ENCODE assay signal across 14 cellular contexts in genomic region chr13:39967199-39967959, GRCh38.
DNase-seq lines count a peak whose midpoint lies in the region; FAIRE-seq and TF ChIP-seq lines count a peak whose summit lies in the region.
"Had no signal": no experiment of that assay in that cellular context is flagged by ENCODE, and none has a peak within 500 bp of the region (broad histone marks: within the 10 kb centered on the region; RNA-seq: fewer than 3 reads in every experiment).

No MANE protein-coding gene starts in this region.

- H3K4me3 Mint-ChIP-seq in CD14-positive monocyte = no peak overlapping the region
- H3K4me3 Mint-ChIP-seq: CD4-positive, alpha-beta T cell; HFFc6 had no signal

- no peak overlapping the region for H3K4me3 ChIP-seq in bronchial epithelial cell (ENCODE audit: low read depth, low read length)
- no peak overlapping the region for H3K4me3 ChIP-seq in prostate gland
- H3K4me3 ChIP-seq: BLaER1 treated with 17β-estradiol and CSF1 and Interleukin-3, amounts not matched to agents 10 nM and 100 nM had no signal

- no peak overlapping the region for H3K27ac ChIP-seq in prostate gland
- H3K27ac ChIP-seq: BLaER1 treated with 17β-estradiol and CSF1 and Interleukin-3, amounts not matched to agents 10 nM and 100 nM had no signal

- DNase-seq in HT1080 (ENCODE audit: low read depth) = peak; percentile 25
- DNase-seq in OCI-M1 (lab: John Stamatoyannopoulos, UW) = peak; percentile 56
- DNase-seq in bronchial epithelial cell (ENCODE audit: low read depth) = peak; percentile 59
- peak; percentile 25 for DNase-seq in kidney tubule cell (ENCODE audit: low spot score)
- no peak for DNase-seq in prostate gland (ENCODE audit: low spot score)
- no peak for DNase-seq in activated CD4-positive, alpha-beta T cell treated with anti-CD3 and anti-CD28 coated beads, Interleukin-2, amount 50 U/mL, for 4 hours
- DNase-seq in CD14-positive monocyte (ENCODE audit: low spot score) = no peak
- DNase-seq: ACHN; Calu3; CD4-positive, alpha-beta T cell; DMS 273 treated with DMSO at 0.1 percent for 48 hours; HCEC 1CT; HFFc6 had no signal

- no peaks in the 10 kb centered on the region for H3K4me1 ChIP-seq in prostate gland (replicated peaks)

- TF ChIP-seq POLR2A in prostate gland (IDR thresholded peaks at IDR 0.05) = no peak

- H3K4me1 Mint-ChIP-seq in CD14-positive monocyte = no peaks in the 10 kb centered on the region

- H3K27me3 ChIP-seq in bronchial epithelial cell (ENCODE audit: control insufficient read depth, insufficient read depth, low read length) (no peaks in the 10 kb centered on the region), prostate gland (replicated peaks; ENCODE audit: insufficient read depth) (no peaks in the 10 kb centered on the region)
- H3K27me3 ChIP-seq: BLaER1 treated with 17β-estradiol and CSF1 and Interleukin-3, amounts not matched to agents 10 nM and 100 nM had no signal

- whole genome bisulfite sequencing in prostate gland = 90% methylated on average over 4 of the region's 4 CpGs

- TF ChIP-seq CTCF in bronchial epithelial cell (IDR thresholded peaks at IDR 0.05; ENCODE audit: insufficient read depth, low read length, severe bottlenecking) (no peak), prostate gland (IDR thresholded peaks at IDR 0.05) (no peak), CD14-positive monocyte (IDR thresholded peaks at IDR 0.05) (no peak)

- H3K9me3 Mint-ChIP-seq in CD14-positive monocyte = peaks cover 0 to 6% (median 2%) of the 10 kb centered on the region in 7 donors
- H3K9me3 Mint-ChIP-seq: CD4-positive, alpha-beta T cell; HFFc6 had no signal

- H3K36me3 Mint-ChIP-seq in CD14-positive monocyte = no peaks in the 10 kb centered on the region

- intact Hi-C loops in prostate gland (cut with DNase I) (no loop called here), CD14-positive monocyte (cut with micrococcal nuclease) (no loop called here)

- H3K36me3 ChIP-seq in bronchial epithelial cell (ENCODE audit: control insufficient read depth, insufficient read depth, low read length) (no peaks in the 10 kb centered on the region), prostate gland (no peaks in the 10 kb centered on the region)
- H3K36me3 ChIP-seq: BLaER1 treated with 17β-estradiol and CSF1 and Interleukin-3, amounts not matched to agents 10 nM and 100 nM had no signal

- H3K27ac Mint-ChIP-seq in CD14-positive monocyte = no peak overlapping the region
- H3K27ac Mint-ChIP-seq: CD4-positive, alpha-beta T cell; HFFc6 had no signal

- FAIRE-seq in bronchial epithelial cell (lab: Jason Lieb, UNC) = no peak

- H3K27me3 Mint-ChIP-seq in CD14-positive monocyte (ENCODE audit: low read depth in 3 of 3) = peaks cover 0 to under 1% (median 0%) of the 10 kb centered on the region in 3 donors
- H3K27me3 Mint-ChIP-seq: CD4-positive, alpha-beta T cell had no signal

- H3K9me3 ChIP-seq in prostate gland = no peaks in the 10 kb centered on the region

Comparison
In these comparisons a context has a peak if more than half of its experiments do, and no peak if none do; other contexts are left out.
1. DNase-seq: peak in HT1080 (single experiment), OCI-M1 (single experiment), bronchial epithelial cell (single experiment) and kidney tubule cell (single experiment); none in prostate gland (single experiment), activated CD4-positive, alpha-beta T cell treated with anti-CD3 and anti-CD28 coated beads, Interleukin-2, amount 50 U/mL, for 4 hours (0 of 2) and CD14-positive monocyte (single experiment).